ENCODE assay signal across 27 cellular contexts in the genomic region with DNA sequence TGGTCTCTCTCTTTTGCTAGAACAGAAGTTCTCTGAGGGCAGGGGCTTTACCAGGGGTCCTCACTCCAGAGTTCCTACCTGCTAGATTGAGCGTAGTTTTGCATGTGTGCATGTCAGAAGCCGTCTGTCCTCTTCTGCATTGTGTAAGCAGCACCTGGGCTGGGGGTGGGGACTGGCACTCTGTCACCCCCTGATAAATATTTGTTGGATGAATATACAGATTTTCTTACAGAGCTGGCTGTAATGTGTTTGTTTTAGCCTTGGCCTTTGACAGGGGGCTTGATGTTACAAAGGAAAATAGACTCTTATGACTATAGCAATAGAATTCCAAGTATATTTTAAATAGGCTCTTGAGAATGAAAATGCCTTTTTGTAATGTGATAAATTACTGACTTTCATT. TPM values are rescaled to one million over a fixed set of nuclear protein-coding genes. Genes with fewer than 3 reads are reported as not detected.
DNase-seq lines count a peak whose midpoint lies in the region; ATAC-seq and TF ChIP-seq lines count a peak whose summit lies in the region.
"Had no signal": no experiment of that assay in that cellular context is flagged by ENCODE, and none has a peak within 500 bp of the region (broad histone marks: within the 10 kb centered on the region; RNA-seq: fewer than 3 reads in every experiment).

No MANE protein-coding gene starts in this region.

- H3K4me1 ChIP-seq in fibroblast of lung (ENCODE audit: control insufficient read depth, extremely low read depth, insufficient read depth, low read length), result no peaks in the 10 kb centered on the region
- H3K4me1 ChIP-seq: body of pancreas, colonic mucosa, foreskin keratinocyte, pancreas had no signal

- H3K4me3 Mint-ChIP-seq in CD4-positive, alpha-beta T cell, result no peak overlapping the region
- no peak overlapping the region for H3K4me3 Mint-ChIP-seq in activated T-helper 1 cell treated with anti-CD3 and anti-CD28 coated beads, Interleukin-12 subunit alpha, Interleukin-12 subunit beta, Interleukin-2, Interleukin-4 antibody, amounts not matched to agents 30 ng/mL and 10 ng/mL and 1 ng/mL, durations not matched to agents 14 hours and 24 hours and 36 hours
- H3K4me3 Mint-ChIP-seq: activated CD4-positive, alpha-beta memory T cell treated with anti-CD3 and anti-CD28 coated beads for 36 hours; CD4-positive, CD25-positive, alpha-beta regulatory T cell; effector memory CD8-positive, alpha-beta T cell; mesothelial cell of epicardium; naive thymus-derived CD8-positive, alpha-beta T cell had no signal

- no peaks in the 10 kb centered on the region for H3K27me3 Mint-ChIP-seq in CD4-positive, alpha-beta T cell
- H3K27me3 Mint-ChIP-seq in activated T-helper 1 cell treated with anti-CD3 and anti-CD28 coated beads, Interleukin-12 subunit alpha, Interleukin-12 subunit beta, Interleukin-2, Interleukin-4 antibody, amounts not matched to agents 30 ng/mL and 10 ng/mL and 1 ng/mL, durations not matched to agents 14 hours and 24 hours and 36 hours (ENCODE audit: insufficient read depth), result no peaks in the 10 kb centered on the region
- H3K27me3 Mint-ChIP-seq: activated CD4-positive, alpha-beta memory T cell treated with anti-CD3 and anti-CD28 coated beads for 36 hours; CD4-positive, CD25-positive, alpha-beta regulatory T cell; effector memory CD8-positive, alpha-beta T cell; naive thymus-derived CD8-positive, alpha-beta T cell had no signal

- H2AFZ ChIP-seq in fibroblast of lung (ENCODE audit: low read length), result no peak overlapping the region

- no peak overlapping the region for H3K9ac ChIP-seq in fibroblast of lung (ENCODE audit: insufficient read depth, low read length)

- peak overlapping the region; percentile 63 for H3K27ac Mint-ChIP-seq in CD4-positive, alpha-beta T cell
- peak overlapping the region; percentile 49 for H3K27ac Mint-ChIP-seq in activated T-helper 1 cell treated with anti-CD3 and anti-CD28 coated beads, Interleukin-12 subunit alpha, Interleukin-12 subunit beta, Interleukin-2, Interleukin-4 antibody, amounts not matched to agents 30 ng/mL and 10 ng/mL and 1 ng/mL, durations not matched to agents 14 hours and 24 hours and 36 hours
- H3K27ac Mint-ChIP-seq: activated CD4-positive, alpha-beta memory T cell treated with anti-CD3 and anti-CD28 coated beads for 36 hours; mesothelial cell of epicardium had no signal

- no peak for ATAC-seq in CD4-positive, alpha-beta T cell (ENCODE audit: poor library complexity)
- no peak for ATAC-seq in left colon
- ATAC-seq: body of pancreas; effector memory CD8-positive, alpha-beta T cell; foreskin keratinocyte; naive thymus-derived CD8-positive, alpha-beta T cell; pancreas; right cardiac atrium; Right ventricle myocardium inferior had no signal

- POLR2A ChIA-PET in CD4-positive, alpha-beta T cell (lab: Charles Lee), result no interaction called here

- peaks cover 3% of the 10 kb centered on the region for H3K79me2 ChIP-seq in fibroblast of lung (ENCODE audit: control insufficient read depth, insufficient read depth, low read length)

- no peaks in the 10 kb centered on the region for H3K9me3 ChIP-seq in CD4-positive, alpha-beta T cell (ENCODE audit: control insufficient read depth, low read length)
- no peaks in the 10 kb centered on the region for H3K9me3 ChIP-seq in fibroblast of lung (ENCODE audit: control insufficient read depth, insufficient read depth, low read depth, low read length)
- H3K9me3 ChIP-seq: body of pancreas, colonic mucosa, left ventricle myocardium inferior, pancreas had no signal

- no peaks in the 10 kb centered on the region for H3K27me3 ChIP-seq in CD4-positive, alpha-beta T cell (ENCODE audit: control insufficient read depth, insufficient read depth, low read length)
- H3K27me3 ChIP-seq in fibroblast of lung (ENCODE audit: control insufficient read depth, insufficient read depth, low read length), result no peaks in the 10 kb centered on the region
- H3K27me3 ChIP-seq: body of pancreas, colonic mucosa, foreskin keratinocyte, pancreas had no signal

- H3K4me1 Mint-ChIP-seq in CD4-positive, alpha-beta T cell (ENCODE audit: low read depth), result peaks cover 18% of the 10 kb centered on the region
- H3K4me1 Mint-ChIP-seq in activated T-helper 1 cell treated with anti-CD3 and anti-CD28 coated beads, Interleukin-12 subunit alpha, Interleukin-12 subunit beta, Interleukin-2, Interleukin-4 antibody, amounts not matched to agents 30 ng/mL and 10 ng/mL and 1 ng/mL, durations not matched to agents 14 hours and 24 hours and 36 hours (ENCODE audit: low read depth), result peaks cover 39% of the 10 kb centered on the region

- H3K4me2 ChIP-seq in fibroblast of lung (ENCODE audit: extremely low read depth, insufficient read depth, low read length), result no peak overlapping the region

- intact Hi-C loops in CD4-positive, alpha-beta T cell (cut with DNase I, micrococcal nuclease), result no loop called here
- intact Hi-C loops in activated T-helper 1 cell treated with anti-CD3 and anti-CD28 coated beads, Interleukin-12 subunit alpha, Interleukin-12 subunit beta, Interleukin-2, Interleukin-4 antibody, amounts not matched to agents 30 ng/mL and 10 ng/mL and 1 ng/mL, durations not matched to agents 14 hours and 24 hours and 36 hours (cut with micrococcal nuclease), result loop anchor here (1.0 kb wide), 2 partner anchors 7 to 9 kb away; no protein-coding TSS in a partner anchor
- intact Hi-C loops in left colon (cut with DNase I, micrococcal nuclease), result no loop called here

- CTCF ChIA-PET in CD4-positive, alpha-beta T cell (lab: Charles Lee), result no interaction called here

- no peak overlapping the region for H3K27ac ChIP-seq in CD4-positive, alpha-beta T cell (ENCODE audit: low read depth, low read length)
- H3K27ac ChIP-seq in fibroblast of lung (ENCODE audit: insufficient read depth, low read length), result no peak overlapping the region
- H3K27ac ChIP-seq: body of pancreas, colonic mucosa, foreskin keratinocyte, left ventricle myocardium inferior, pancreas had no signal

- no peak overlapping the region for H3K4me3 ChIP-seq in fibroblast of lung (replicated peaks in 1 of 4; ENCODE audit: control extremely low read depth in 1 of 4, insufficient read depth in 1 of 4, low read depth in 3 of 4, low read length in 4 of 4)
- H3K4me3 ChIP-seq: body of pancreas, colonic mucosa, left ventricle myocardium inferior, pancreas had no signal

- TF ChIP-seq CTCF in CD4-positive, alpha-beta T cell (IDR thresholded peaks at IDR 0.05), result no peak
- no peak for TF ChIP-seq CTCF in fibroblast of lung (conservative IDR thresholded peaks at IDR 0.05 in 1 of 2, IDR thresholded peaks at IDR 0.05 in 1 of 2; ENCODE audit: low read depth in 1 of 2, low read length in 2 of 2)

- H3K36me3 ChIP-seq in fibroblast of lung (ENCODE audit: control insufficient read depth, insufficient read depth, low read length), result peaks cover 17% of the 10 kb centered on the region

- no peaks in the 10 kb centered on the region for H3K9me3 Mint-ChIP-seq in CD4-positive, alpha-beta T cell
- H3K9me3 Mint-ChIP-seq in activated T-helper 1 cell treated with anti-CD3 and anti-CD28 coated beads, Interleukin-12 subunit alpha, Interleukin-12 subunit beta, Interleukin-2, Interleukin-4 antibody, amounts not matched to agents 30 ng/mL and 10 ng/mL and 1 ng/mL, durations not matched to agents 14 hours and 24 hours and 36 hours, result no peaks in the 10 kb centered on the region
- H3K9me3 Mint-ChIP-seq: activated CD4-positive, alpha-beta memory T cell treated with anti-CD3 and anti-CD28 coated beads for 36 hours; CD4-positive, CD25-positive, alpha-beta regulatory T cell; effector memory CD8-positive, alpha-beta T cell; mesothelial cell of epicardium; naive thymus-derived CD8-positive, alpha-beta T cell had no signal

- no peaks in the 10 kb centered on the region for H4K20me1 ChIP-seq in fibroblast of lung (ENCODE audit: control insufficient read depth, extremely low read depth, insufficient read depth, low read length)

- DNase-seq in CD4-positive, alpha-beta T cell, result no peak
- DNase-seq in EH (ENCODE audit: low read depth) (peak; percentile 36), fibroblast of lung (ENCODE audit: low read depth in 2 of 2) (peak; percentile 9 to 60), left colon (no peak), SK-N-DZ (ENCODE audit: low spot score) (no peak), dermis blood vessel endothelial cell (no peak)
- DNase-seq in activated T-helper 1 cell treated with anti-CD3 and anti-CD28 coated beads, Interleukin-12 subunit alpha, Interleukin-12 subunit beta, Interleukin-2, Interleukin-4 antibody, amounts not matched to agents 30 ng/mL and 10 ng/mL and 1 ng/mL, durations not matched to agents 14 hours and 24 hours and 36 hours (ENCODE audit: low spot score), result no peak
- DNase-seq: body of pancreas; CD4-positive, CD25-positive, alpha-beta regulatory T cell; colonic mucosa; DMS 273 treated with DMSO at 0.1 percent for 48 hours; effector memory CD8-positive, alpha-beta T cell; foreskin keratinocyte; hippocampal formation; left ventricle myocardium inferior; naive thymus-derived CD8-positive, alpha-beta T cell; NCI-H1092 treated with DMSO at 0.1 percent for 48 hours; NCI-H2029; NCI-H226; OCI-M1; right cardiac atrium; T-helper 9 cell; trophoblast cell had no signal

- H3K36me3 Mint-ChIP-seq in CD4-positive, alpha-beta T cell (ENCODE audit: low read depth), result peaks cover 91% of the 10 kb centered on the region
- H3K36me3 Mint-ChIP-seq in activated T-helper 1 cell treated with anti-CD3 and anti-CD28 coated beads, Interleukin-12 subunit alpha, Interleukin-12 subunit beta, Interleukin-2, Interleukin-4 antibody, amounts not matched to agents 30 ng/mL and 10 ng/mL and 1 ng/mL, durations not matched to agents 14 hours and 24 hours and 36 hours (ENCODE audit: low read depth), result peaks cover 66% of the 10 kb centered on the region

RNA-seq across cellular contexts. Expression of a gene that starts 46.7 kb away (rescaled TPM):
- total RNA-seq in CD4-positive, alpha-beta T cell, result 10 to 100 TPM; 17.0 to 17.7 TPM
- total RNA-seq in activated T-helper 1 cell treated with anti-CD3 and anti-CD28 coated beads, Interleukin-12 subunit alpha, Interleukin-12 subunit beta, Interleukin-2, Interleukin-4 antibody, amounts not matched to agents 30 ng/mL and 10 ng/mL and 1 ng/mL, durations not matched to agents 14 hours and 24 hours and 36 hours, result 19.9 and 21.1 TPM in 2 replicates
- total RNA-seq in fibroblast of lung, result 9.8 and 13.0 TPM in 2 replicates
- polyA plus RNA-seq in fibroblast of lung, result 15.8 and 17.2 TPM in 2 replicates
- 11.0 and 12.2 TPM in 2 replicates for polyA plus RNA-seq in fibroblast of lung (2012)
- polyA minus RNA-seq in fibroblast of lung (ENCODE audit: low replicate concordance), result 47.1 and 56.1 TPM in 2 replicates
- total RNA-seq in left colon, result 10 to 100 TPM; 16.9 to 20.0 TPM
- 11.5 and 13.5 TPM in 2 replicates for polyA plus RNA-seq in SK-N-DZ (2014; cell fraction: cytosol; rRNA removed)
- 11.3 and 13.9 TPM in 2 replicates for polyA plus RNA-seq in SK-N-DZ (2014; cell fraction: nucleus; rRNA removed)
- total RNA-seq in dermis blood vessel endothelial cell, result 18.5 and 24.3 TPM in 2 replicates

RNA-seq across cellular contexts. Expression of a gene that starts 53.9 kb away (rescaled TPM):
- 100 to 1,000 TPM; 244 to 250 TPM for total RNA-seq in CD4-positive, alpha-beta T cell
- 76.0 and 78.9 TPM in 2 replicates for total RNA-seq in activated T-helper 1 cell treated with anti-CD3 and anti-CD28 coated beads, Interleukin-12 subunit alpha, Interleukin-12 subunit beta, Interleukin-2, Interleukin-4 antibody, amounts not matched to agents 30 ng/mL and 10 ng/mL and 1 ng/mL, durations not matched to agents 14 hours and 24 hours and 36 hours
- total RNA-seq in fibroblast of lung (91.7 and 202 TPM in 2 replicates), left colon (100 to 1,000 TPM in 1 of 2 donors, 10 to 100 TPM in 1; 65.2 to 132 TPM), dermis blood vessel endothelial cell (59.6 and 95.5 TPM in 2 replicates)
- polyA plus RNA-seq in fibroblast of lung, result 110 and 156 TPM in 2 replicates
- 80.5 and 109 TPM in 2 replicates for polyA plus RNA-seq in fibroblast of lung (2012)
- 13.3 and 13.4 TPM in 2 replicates for polyA minus RNA-seq in fibroblast of lung (ENCODE audit: low replicate concordance)
- 249 and 253 TPM in 2 replicates for polyA plus RNA-seq in SK-N-DZ (2014; cell fraction: cytosol; rRNA removed)
- 208 TPM in 2 replicates for polyA plus RNA-seq in SK-N-DZ (2014; cell fraction: nucleus; rRNA removed)

Comparison
In these comparisons a context has a peak if more than half of its experiments do, and no peak if none do; other contexts are left out.
1. DNase-seq: peak in EH (single experiment) and fibroblast of lung (2 of 2); none in CD4-positive, alpha-beta T cell (0 of 10), activated T-helper 1 cell treated with anti-CD3 and anti-CD28 coated beads, Interleukin-12 subunit alpha, Interleukin-12 subunit beta, Interleukin-2, Interleukin-4 antibody, amounts not matched to agents 30 ng/mL and 10 ng/mL and 1 ng/mL, durations not matched to agents 14 hours and 24 hours and 36 hours (single experiment), left colon (0 of 2), SK-N-DZ (single experiment) and dermis blood vessel endothelial cell (single experiment).